18 cellular contexts compared by ENCODE assay signal in the genomic region with DNA sequence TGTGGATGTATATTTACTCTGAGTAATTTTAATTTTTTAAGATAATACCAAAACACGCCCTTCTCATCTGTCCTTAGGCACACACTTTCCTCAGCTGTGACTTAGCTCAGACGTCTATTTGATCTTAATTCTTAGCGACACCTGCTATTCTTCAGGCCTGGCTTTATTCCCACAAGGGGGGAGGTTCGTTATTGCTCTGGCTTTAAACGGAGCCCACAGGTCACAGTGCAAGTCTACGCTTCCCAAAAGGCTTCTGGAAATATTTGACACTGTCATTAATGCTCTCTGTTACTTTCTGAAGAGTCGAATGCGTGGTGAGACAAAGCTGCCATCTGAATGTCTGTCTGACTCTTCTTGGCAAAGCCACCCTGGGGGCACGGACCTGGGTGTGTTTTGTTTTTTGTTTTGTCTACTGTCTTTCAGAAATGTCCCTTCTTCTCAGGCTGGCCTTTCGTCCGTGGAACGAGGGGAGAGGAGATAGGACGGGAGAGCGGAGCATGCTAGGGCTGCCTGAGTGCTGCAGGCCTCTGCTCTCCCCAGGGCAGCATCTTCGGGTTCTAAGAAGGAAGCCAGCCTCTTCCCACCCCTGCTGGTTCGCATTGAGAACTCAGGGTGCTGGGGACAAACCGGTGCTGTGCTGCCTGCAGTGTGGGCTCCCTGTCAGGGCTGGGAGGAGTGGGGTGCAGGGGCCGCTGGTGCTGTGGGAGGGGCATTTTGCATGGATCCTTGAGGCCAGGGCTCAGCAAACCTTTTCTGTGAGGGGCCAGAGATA.
DNase-seq lines count a peak whose midpoint lies in the region; ATAC-seq, FAIRE-seq and TF ChIP-seq lines count a peak whose summit lies in the region.
"Had no signal": no experiment of that assay in that cellular context is flagged by ENCODE, and none has a peak within 500 bp of the region (broad histone marks: within the 10 kb centered on the region; RNA-seq: fewer than 3 reads in every experiment).

No MANE protein-coding gene starts in this region.

- no peak overlapping the region for H3K27ac ChIP-seq in HepG2 (ENCODE audit: extremely low read length, insufficient read depth, low read length)
- no peak overlapping the region for H3K27ac ChIP-seq in right lobe of liver
- H3K27ac ChIP-seq in coronary artery, result peak overlapping the region in 1 of 2 donors; percentile 42
- H3K27ac ChIP-seq in neural progenitor cell, result peak overlapping the region; percentile 83

- no peak overlapping the region for H3K4me2 ChIP-seq in HepG2 (ENCODE audit: low read depth, low read length)
- H3K4me2 ChIP-seq in neural progenitor cell, result peak overlapping the region; percentile 56

- no peak overlapping the region for H3K4me3 Mint-ChIP-seq in neural progenitor cell

- peaks cover 19% of the 10 kb centered on the region for H3K36me3 Mint-ChIP-seq in neural progenitor cell

- TF ChIP-seq EP300 in HepG2 (IDR thresholded peaks at IDR 0.05; ENCODE audit: low read depth in 2 of 2, low read length in 2 of 2), result no peak
- TF ChIP-seq EP300 in HepG2 (CRISPR knock-in tag; IDR thresholded peaks at IDR 0.05; ENCODE audit: borderline replicate concordance), result no peak

- no peaks in the 10 kb centered on the region for H3K27me3 ChIP-seq in HepG2 (ENCODE audit: control insufficient read depth in 1 of 2, insufficient read depth in 2 of 2, low read length in 2 of 2)
- H3K27me3 ChIP-seq in right lobe of liver, result no peaks in the 10 kb centered on the region
- H3K27me3 ChIP-seq in neural progenitor cell, result no peaks in the 10 kb centered on the region

- H3K4me3 ChIP-seq in HepG2 (replicated peaks in 1 of 3; ENCODE audit: insufficient read depth in 1 of 3, low read depth in 2 of 3, low read length in 3 of 3), result no peak overlapping the region
- no peak overlapping the region for H3K4me3 ChIP-seq in right lobe of liver
- peak overlapping the region; percentile 23 for H3K4me3 ChIP-seq in coronary artery
- H3K4me3 ChIP-seq in neural progenitor cell, result no peak overlapping the region
- H3K4me3 ChIP-seq: GM12878 had no signal

- POLR2A ChIA-PET in HepG2 (lab: Yijun Ruan, JAX), result no interaction called here

- peaks cover 19% of the 10 kb centered on the region for H3K9me3 Mint-ChIP-seq in neural progenitor cell

- no peaks in the 10 kb centered on the region for H3K27me3 Mint-ChIP-seq in neural progenitor cell (ENCODE audit: insufficient read depth, low read depth)

- WGBS in HepG2 (ENCODE audit: low lambda C conversion rate), result 85% methylated on average over 18 of the region's 18 CpGs
- WGBS in right lobe of liver (ENCODE audit: insufficient coverage, low coverage, low lambda C conversion rate, missing lambda C conversion rate), result 82% methylated on average over 13 of the region's 18 CpGs

- no peak for TF ChIP-seq CTCF in HepG2 (CRISPR knock-in tag; IDR thresholded peaks at IDR 0.05)
- TF ChIP-seq CTCF in right lobe of liver (IDR thresholded peaks at IDR 0.05), result no peak
- TF ChIP-seq CTCF in coronary artery (IDR thresholded peaks at IDR 0.05), result no peak
- no peak for TF ChIP-seq CTCF in neural progenitor cell (IDR thresholded peaks at IDR 0.05)

- H2AFZ ChIP-seq in HepG2 (ENCODE audit: low read length) (no peak overlapping the region), neural progenitor cell (replicated peaks) (no peak overlapping the region)

- H3K9ac ChIP-seq in HepG2 (ENCODE audit: insufficient read depth, low read depth, low read length) (no peak overlapping the region), neural progenitor cell (no peak overlapping the region)

- H4K20me1 ChIP-seq in HepG2 (ENCODE audit: insufficient read depth, low read length), result no peaks in the 10 kb centered on the region
- peaks cover 50% of the 10 kb centered on the region for H4K20me1 ChIP-seq in neural progenitor cell (ENCODE audit: low read depth)

- no peak for TF ChIP-seq RAD21 in HepG2 (CRISPR knock-in tag; IDR thresholded peaks at IDR 0.05)

- 0 out of 2 replicates have a peak, but pooled peaks cover 9% of the 10 kb centered on the region for H3K4me1 ChIP-seq in HepG2 (ENCODE audit: insufficient read depth, low read length)
- H3K4me1 ChIP-seq in right lobe of liver, result no peaks in the 10 kb centered on the region
- H3K4me1 ChIP-seq in neural progenitor cell, result peaks cover 23% of the 10 kb centered on the region

- H3F3A ChIP-seq in neural progenitor cell (ENCODE audit: low read depth), result peaks cover 16% of the 10 kb centered on the region

- ATAC-seq in HepG2, result peak; percentile 41; the same call in 1 of the 3 replicates
- no peak for ATAC-seq in right lobe of liver
- ATAC-seq in GM19463 (IDR thresholded peaks at IDR 0.05; ENCODE audit: unreplicated experiment), result no peak
- no peak for ATAC-seq in left colon
- ATAC-seq: GM12878 had no signal

- TF ChIP-seq POLR2A in HepG2 (IDR thresholded peaks at IDR 0.05; ENCODE audit: insufficient read depth in 1 of 2, low read depth in 2 of 2, low read length in 2 of 2) (no peak), right lobe of liver (IDR thresholded peaks at IDR 0.05) (no peak)

- in situ Hi-C loops in HepG2 (cut with HindIII; ENCODE audit: extremely low pct_ligation_motif_present, low pct_unique_long_range_greater_than_20kb), result no loop called here

- intact Hi-C loops in HepG2 (cut with micrococcal nuclease; ENCODE audit: unreplicated experiment), result no loop called here
- intact Hi-C loops in right lobe of liver (cut with DNase I), result no loop called here
- intact Hi-C loops in left colon (cut with DNase I, micrococcal nuclease), result no loop called here

- no TSS peak for BruUV-seq in HepG2 (replicated peaks; lab: Mats Ljungman, UMichigan)

- peak overlapping the region; percentile 36 for H3K27ac Mint-ChIP-seq in neural progenitor cell

- CTCF ChIA-PET in HepG2 (lab: Yijun Ruan, JAX; ENCODE audit: low intra/inter-chr PET ratio, low total read pairs), result no interaction called here

- no peak for FAIRE-seq in HepG2 (lab: Jason Lieb, UNC)
- FAIRE-seq: A204.1, GM12878, H1 had no signal

- no peak for DNase-seq in HepG2 (ENCODE audit: low spot score)
- DNase-seq in right lobe of liver, result no peak
- DNase-seq in coronary artery (ENCODE audit: low spot score), result peak; percentile 47
- DNase-seq in neural progenitor cell (ENCODE audit: low spot score), result peak; percentile 52
- no peak for DNase-seq in HuH-7 (ENCODE audit: low spot score)
- DNase-seq in NCI-H1417 treated with DMSO at 0.1 percent for 48 hours (lab: John Stamatoyannopoulos, UW), result no peak
- DNase-seq in left colon, result no peak
- DNase-seq: DMS79; NCI-H1436; NCI-H2081 treated with DMSO at 0.1 percent for 48 hours; NCI-H2227 treated with DMSO at 0.1 percent for 48 hours; NCI-H526; NK-92 treated with Interleukin-12 subunit alpha and Interleukin-12 subunit beta, amount 100 ng/mL, for 24 hours; OCI-M1 had no signal

- H3K36me3 ChIP-seq in HepG2 (replicated peaks in 1 of 2; ENCODE audit: control insufficient read depth in 1 of 2, insufficient read depth in 2 of 2, low read length in 2 of 2), result no peaks in the 10 kb centered on the region
- H3K36me3 ChIP-seq in right lobe of liver, result no peaks in the 10 kb centered on the region
- no peaks in the 10 kb centered on the region for H3K36me3 ChIP-seq in neural progenitor cell

- no peaks in the 10 kb centered on the region for H3K9me3 ChIP-seq in HepG2 (ENCODE audit: low read length)
- no peaks in the 10 kb centered on the region for H3K9me3 ChIP-seq in right lobe of liver
- peaks cover 5% of the 10 kb centered on the region for H3K9me3 ChIP-seq in neural progenitor cell (ENCODE audit: low read depth)

- H3K79me2 ChIP-seq in HepG2 (ENCODE audit: insufficient read depth, low read length), result peaks cover 10% of the 10 kb centered on the region
- H3K79me2 ChIP-seq in neural progenitor cell (ENCODE audit: low read depth), result peaks cover 78% of the 10 kb centered on the region

- peaks cover 36% of the 10 kb centered on the region for H3K4me1 Mint-ChIP-seq in neural progenitor cell

TF ChIP-seq in HepG2, 621 proteins besides CTCF, POLR2A, EP300 and RAD21:
- TF ChIP-seq, protein P1, sequence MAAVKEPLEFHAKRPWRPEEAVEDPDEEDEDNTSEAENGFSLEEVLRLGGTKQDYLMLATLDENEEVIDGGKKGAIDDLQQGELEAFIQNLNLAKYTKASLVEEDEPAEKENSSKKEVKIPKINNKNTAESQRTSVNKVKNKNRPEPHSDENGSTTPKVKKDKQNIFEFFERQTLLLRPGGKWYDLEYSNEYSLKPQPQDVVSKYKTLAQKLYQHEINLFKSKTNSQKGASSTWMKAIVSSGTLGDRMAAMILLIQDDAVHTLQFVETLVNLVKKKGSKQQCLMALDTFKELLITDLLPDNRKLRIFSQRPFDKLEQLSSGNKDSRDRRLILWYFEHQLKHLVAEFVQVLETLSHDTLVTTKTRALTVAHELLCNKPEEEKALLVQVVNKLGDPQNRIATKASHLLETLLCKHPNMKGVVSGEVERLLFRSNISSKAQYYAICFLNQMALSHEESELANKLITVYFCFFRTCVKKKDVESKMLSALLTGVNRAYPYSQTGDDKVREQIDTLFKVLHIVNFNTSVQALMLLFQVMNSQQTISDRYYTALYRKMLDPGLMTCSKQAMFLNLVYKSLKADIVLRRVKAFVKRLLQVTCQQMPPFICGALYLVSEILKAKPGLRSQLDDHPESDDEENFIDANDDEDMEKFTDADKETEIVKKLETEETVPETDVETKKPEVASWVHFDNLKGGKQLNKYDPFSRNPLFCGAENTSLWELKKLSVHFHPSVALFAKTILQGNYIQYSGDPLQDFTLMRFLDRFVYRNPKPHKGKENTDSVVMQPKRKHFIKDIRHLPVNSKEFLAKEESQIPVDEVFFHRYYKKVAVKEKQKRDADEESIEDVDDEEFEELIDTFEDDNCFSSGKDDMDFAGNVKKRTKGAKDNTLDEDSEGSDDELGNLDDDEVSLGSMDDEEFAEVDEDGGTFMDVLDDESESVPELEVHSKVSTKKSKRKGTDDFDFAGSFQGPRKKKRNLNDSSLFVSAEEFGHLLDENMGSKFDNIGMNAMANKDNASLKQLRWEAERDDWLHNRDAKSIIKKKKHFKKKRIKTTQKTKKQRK (IDR thresholded peaks at IDR 0.05; ENCODE audit: low read length), result no peak
- TF ChIP-seq DNMT3B (CRISPR knock-in tag; conservative IDR thresholded peaks at IDR 0.05) (no peak), ZBTB1 (CRISPR knock-in tag; IDR thresholded peaks at IDR 0.05; ENCODE audit: borderline replicate concordance) (no peak), TOE1 (CRISPR knock-in tag; IDR thresholded peaks at IDR 0.05) (no peak)

Comparison
In these comparisons a context has a peak if more than half of its experiments do, and no peak if none do; other contexts are left out.
1. DNase-seq: peak in coronary artery (single experiment) and neural progenitor cell (single experiment); none in HepG2 (single experiment), right lobe of liver (0 of 3), HuH-7 (single experiment), NCI-H1417 treated with DMSO at 0.1 percent for 48 hours (single experiment) and left colon (0 of 2).